8 cellular contexts compared by ENCODE assay signal in genomic region chr14:75427482-75428229, GRCh38. TPM values are rescaled to one million over a fixed set of nuclear protein-coding genes. Genes with fewer than 3 reads are reported as not detected.
DNase-seq lines count a peak whose midpoint lies in the region; ATAC-seq, FAIRE-seq and TF ChIP-seq lines count a peak whose summit lies in the region.

JDP2 (plus strand) TSS chr14:75428022; CDS start chr14:75437921, 9,899 bp downstream.

- ATAC-seq in GM19324 (IDR thresholded peaks at IDR 0.05; ENCODE audit: low FRiP score, unreplicated experiment) (peak; percentile 39), left ventricle myocardium superior (peak; percentile 90)

- TF ChIP-seq CTCF in astrocyte (IDR thresholded peaks at IDR 0.05; ENCODE audit: insufficient read depth, low read depth, low read length) = no peak

- no peak within 1 kb of the TSS for H3K27ac ChIP-seq in astrocyte (ENCODE audit: low read depth, low read length)

- intact Hi-C loops in left ventricle myocardium superior (cut with micrococcal nuclease) (no loop called here), posterior vena cava (cut with DNase I) (no loop called here)

- H3K4me1 ChIP-seq in astrocyte (ENCODE audit: insufficient read depth, low read length) = peaks cover 19% of the 10 kb centered on the region

- H3K4me1 Mint-ChIP-seq in IgD-negative memory B cell (peaks cover 12 to 28% (median 21%) of the 10 kb centered on the region in 3 donors), astrocyte (ENCODE audit: low read depth, unreplicated experiment) (peaks cover 43% of the 10 kb centered on the region)

- H3K27me3 ChIP-seq in astrocyte (ENCODE audit: insufficient read depth, low read length) = no peaks in the 10 kb centered on the region

- peak within 1 kb of the TSS; percentile 62 for H3K4me3 ChIP-seq in astrocyte (ENCODE audit: insufficient read depth, low read depth, low read length)

- DNase-seq in C1 segment of cervical spinal cord (lab: John Stamatoyannopoulos, UW) (peak; percentile 37 to 92 (median 78)), T follicular helper cell (ENCODE audit: low read depth) (peak; percentile 16), astrocyte (ENCODE audit: low read depth) (peak; percentile 60), left ventricle myocardium superior (peak; percentile 98), posterior vena cava (ENCODE audit: low spot score) (peak; percentile 99), SW 1271 (lab: John Stamatoyannopoulos, UW) (no peak)

- H3K9me3 Mint-ChIP-seq in IgD-negative memory B cell (no peaks in the 10 kb centered on the region), astrocyte (ENCODE audit: unreplicated experiment) (no peaks in the 10 kb centered on the region)

- no peaks in the 10 kb centered on the region for H3K9me3 ChIP-seq in astrocyte (ENCODE audit: insufficient read depth, low read depth, low read length)

- H3K36me3 ChIP-seq in astrocyte (ENCODE audit: insufficient read depth, low read length) = no peaks in the 10 kb centered on the region

- H4K20me1 ChIP-seq in astrocyte (ENCODE audit: insufficient read depth, low read length) = peaks cover 35% of the 10 kb centered on the region

- H3K27me3 Mint-ChIP-seq in IgD-negative memory B cell = peaks cover 1% of the 10 kb centered on the region
- H3K27me3 Mint-ChIP-seq in astrocyte (ENCODE audit: low read depth, unreplicated experiment) = no peaks in the 10 kb centered on the region

- H3K27ac Mint-ChIP-seq in IgD-negative memory B cell (peak within 1 kb of the TSS; percentile 81 to 98 (median 98)), astrocyte (ENCODE audit: unreplicated experiment) (peak within 1 kb of the TSS; percentile 53)

- FAIRE-seq in astrocyte (lab: Jason Lieb, UNC) = no peak

- peak within 1 kb of the TSS; percentile 75 for H3K9ac ChIP-seq in astrocyte (ENCODE audit: low read length)

- peaks cover 6% of the 10 kb centered on the region for H3K36me3 Mint-ChIP-seq in IgD-negative memory B cell
- H3K36me3 Mint-ChIP-seq in astrocyte (ENCODE audit: low read depth, unreplicated experiment) = peaks cover 14% of the 10 kb centered on the region

- peaks cover 23% of the 10 kb centered on the region for H3K79me2 ChIP-seq in astrocyte (ENCODE audit: insufficient read depth, low read length)

- H2AFZ ChIP-seq in astrocyte (ENCODE audit: low read depth, low read length) = peak within 1 kb of the TSS; percentile 88

- peak within 1 kb of the TSS; percentile 89 for H3K4me2 ChIP-seq in astrocyte (ENCODE audit: low read length)

- H3K4me3 Mint-ChIP-seq in IgD-negative memory B cell = peak within 1 kb of the TSS; percentile 88 to 94 (median 92)
- H3K4me3 Mint-ChIP-seq in astrocyte (ENCODE audit: unreplicated experiment) = peak within 1 kb of the TSS; percentile 92

RNA-seq across cellular contexts. Expression of gene JDP2, which starts in this region (rescaled TPM):
- polyA plus RNA-seq in IgD-negative memory B cell = 14.9 TPM
- total RNA-seq in astrocyte = 79.5 and 80.6 TPM in 2 replicates
- total RNA-seq in left ventricle myocardium superior = 24.7 TPM
- total RNA-seq in posterior vena cava = 10 to 100 TPM; 44.2 to 54.8 TPM

Comparison
In these comparisons a context has a peak if more than half of its experiments do, and no peak if none do; other contexts are left out.
1. DNase-seq: peak in C1 segment of cervical spinal cord (14 of 14), T follicular helper cell (single experiment), astrocyte (single experiment), left ventricle myocardium superior (single experiment) and posterior vena cava (single experiment); none in SW 1271 (0 of 2).